ENCODE assay signal across 6 cellular contexts in the genomic region with DNA sequence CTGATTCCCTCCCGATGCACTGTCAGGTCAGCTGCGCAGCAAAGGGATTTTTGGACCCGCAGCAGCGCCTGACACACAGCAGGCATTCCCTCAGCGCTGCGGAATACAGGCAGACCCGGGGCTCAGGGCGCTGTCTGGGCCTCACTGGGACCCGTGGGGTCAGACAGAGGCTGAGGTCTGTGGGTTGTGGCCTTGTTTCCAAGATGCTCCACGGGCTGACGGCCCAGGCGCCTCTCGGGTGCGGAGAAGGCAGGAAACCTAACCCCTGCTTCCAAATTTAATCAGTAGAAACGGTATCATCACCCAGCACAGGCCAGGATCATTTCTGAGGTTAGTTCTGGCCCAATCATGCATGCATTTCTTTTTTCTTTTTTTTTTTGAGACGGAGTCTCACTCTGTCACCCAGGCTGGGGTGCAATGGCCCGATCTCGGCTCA. TPM values are rescaled to one million over a fixed set of nuclear protein-coding genes. Genes with fewer than 3 reads are reported as not detected.
A peak's percentile ranks its signal among the peaks of the same experiment; 100 is the strongest.
DNase-seq lines count a peak whose midpoint lies in the region; ATAC-seq lines count a peak whose summit lies in the region.

No MANE protein-coding gene starts in this region.

- H3K9me3 ChIP-seq in aorta (ENCODE audit: control insufficient read depth, low read length): no peaks in the 10 kb centered on the region

- H3K36me3 ChIP-seq in aorta (ENCODE audit: control insufficient read depth in 1 of 2, insufficient read depth in 2 of 2, low read length in 1 of 2): no peaks in the 10 kb centered on the region

- H3K4me3 ChIP-seq in iPS-11a (ENCODE audit: low read depth, low read length) (peak overlapping the region; percentile 18), aorta (ENCODE audit: low read length in 2 of 2) (peak overlapping the region in 1 of 2 donors; percentile 32)

- H3K27ac ChIP-seq in aorta (ENCODE audit: low read depth in 1 of 2, low read length in 2 of 2): peak overlapping the region in 1 of 2 donors; percentile 65

- H3K4me1 ChIP-seq in aorta (ENCODE audit: control insufficient read depth in 1 of 2, insufficient read depth in 2 of 2, low read length in 2 of 2): no peaks in the 10 kb centered on the region

- WGBS in aorta, 2 donors: 64 to 65% methylated on average over 16 to 18 of the region's 18 CpGs

- intact Hi-C loops in Right ventricle myocardium superior (cut with DNase I): no loop called here
- intact Hi-C loops in left ventricle myocardium superior (cut with micrococcal nuclease): no loop called here
- intact Hi-C loops in aorta (cut with DNase I): loop anchor here in 1 of 2 donors (1.0 to 10.0 kb wide), 4 partner anchors 17 to 261 kb away; a partner anchor contains a TSS

- no peaks in the 10 kb centered on the region for H3K27me3 ChIP-seq in aorta (ENCODE audit: control insufficient read depth in 1 of 2, insufficient read depth in 2 of 2, low read length in 1 of 2)

- no peak for DNase-seq in Right ventricle myocardium superior
- DNase-seq in left ventricle myocardium superior: no peak
- no peak for DNase-seq in aorta
- no peak for DNase-seq in Kasumi-1 (lab: John Stamatoyannopoulos, UW)

- peak; percentile 9 for ATAC-seq in Right ventricle myocardium superior (ENCODE audit: poor library complexity)
- ATAC-seq in left ventricle myocardium superior: no peak
- peak; percentile 4 for ATAC-seq in aorta (ENCODE audit: low FRiP score)
- ATAC-seq in HG02852 (IDR thresholded peaks at IDR 0.05; ENCODE audit: unreplicated experiment): no peak

RNA-seq across cellular contexts. Expression of a gene that starts 0.7 kb away (rescaled TPM):
- 21.2 TPM for total RNA-seq in Right ventricle myocardium superior
- 24.4 TPM for total RNA-seq in left ventricle myocardium superior
- 10 to 100 TPM; 26.7 to 26.9 TPM for total RNA-seq in aorta
- polyA plus RNA-seq in aorta: 10 to 100 TPM; 18.3 to 38.5 TPM

RNA-seq across cellular contexts. Expression of a gene that starts 12.5 kb away (rescaled TPM):
- total RNA-seq in Right ventricle myocardium superior: 27.4 TPM
- total RNA-seq in left ventricle myocardium superior: 24.6 TPM
- 100 to 1,000 TPM; 116 to 134 TPM for total RNA-seq in aorta
- 10 to 100 TPM; 40.6 to 80.1 TPM for polyA plus RNA-seq in aorta

RNA-seq across cellular contexts. Expression of a gene that starts 24.0 kb away (rescaled TPM):
- total RNA-seq in Right ventricle myocardium superior (not detected), left ventricle myocardium superior (not detected), aorta (under 1 TPM; 0.36 to 0.45 TPM)
- 1 to 10 TPM in 1 of 2 donors, under 1 TPM in 1; 0.63 to 4.8 TPM for polyA plus RNA-seq in aorta

RNA-seq across cellular contexts. Expression of a gene that starts 30.4 kb away (rescaled TPM):
- total RNA-seq in Right ventricle myocardium superior: 54.5 TPM
- 55.5 TPM for total RNA-seq in left ventricle myocardium superior
- 10 to 100 TPM; 19.9 to 33.3 TPM for total RNA-seq in aorta
- polyA plus RNA-seq in aorta: 10 to 100 TPM; 10.1 to 76.6 TPM

RNA-seq across cellular contexts. Expression of a gene that starts 31.6 kb away (rescaled TPM):
- total RNA-seq in Right ventricle myocardium superior: not detected
- total RNA-seq in left ventricle myocardium superior: not detected
- not detected for total RNA-seq in aorta
- polyA plus RNA-seq in aorta: not detected

Comparison
In these comparisons a context has a peak if more than half of its experiments do, and no peak if none do; other contexts are left out.
1. ATAC-seq: peak in Right ventricle myocardium superior (single experiment) and aorta (single experiment); none in left ventricle myocardium superior (single experiment) and HG02852 (single experiment).